17 cellular contexts compared by ENCODE assay signal in the genomic region with DNA sequence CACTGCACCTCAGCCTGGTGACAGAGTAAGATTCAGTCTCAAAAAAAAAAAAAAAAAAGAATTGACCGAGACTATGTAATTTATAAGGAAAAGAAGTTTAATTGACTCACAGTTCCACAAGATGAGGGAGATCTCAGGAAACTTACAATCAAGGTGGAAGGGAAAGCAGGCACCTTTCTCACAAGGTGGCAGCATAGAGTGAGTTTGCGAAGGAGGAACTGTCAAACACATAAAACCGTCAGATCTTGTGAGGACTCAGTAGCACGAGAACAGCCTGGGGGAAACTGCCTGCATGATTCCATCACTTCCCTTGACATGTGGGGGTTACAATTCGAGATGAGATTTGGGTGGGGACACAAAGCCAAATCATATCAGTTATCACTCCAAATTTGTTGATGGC.
DNase-seq lines count a peak whose midpoint lies in the region; ATAC-seq and TF ChIP-seq lines count a peak whose summit lies in the region.
"Had no signal": no experiment of that assay in that cellular context is flagged by ENCODE, and none has a peak within 500 bp of the region (broad histone marks: within the 10 kb centered on the region; RNA-seq: fewer than 3 reads in every experiment).

No MANE protein-coding gene starts in this region.

- no peaks in the 10 kb centered on the region for H3K79me2 ChIP-seq in DOHH2 (ENCODE audit: control insufficient read depth, low read length)
- H3K79me2 ChIP-seq in OCI-LY3 (ENCODE audit: low read length) = no peaks in the 10 kb centered on the region

- in situ Hi-C loops in gastrocnemius medialis (cut with MboI; ENCODE audit: low sequenced_read_pairs in 4 of 4) = no loop called here

- no peak overlapping the region for H3K27ac ChIP-seq in DOHH2 (ENCODE audit: low read depth, low read length)
- H3K27ac ChIP-seq in OCI-LY3 (ENCODE audit: low read length) = no peak overlapping the region
- H3K27ac ChIP-seq in gastrocnemius medialis = no peak overlapping the region
- H3K27ac ChIP-seq: stomach had no signal

- no peaks in the 10 kb centered on the region for H3K9me2 ChIP-seq in DOHH2 (replicated peaks; ENCODE audit: control insufficient read depth, low read length)

- no peak overlapping the region for H2AFZ ChIP-seq in OCI-LY3 (ENCODE audit: low read depth, low read length)

- ATAC-seq in GM18868 (IDR thresholded peaks at IDR 0.05; ENCODE audit: unreplicated experiment) (peak; percentile 49), gastrocnemius medialis (no peak), GM19467 (IDR thresholded peaks at IDR 0.05; ENCODE audit: unreplicated experiment) (no peak)

- intact Hi-C loops in gastrocnemius medialis (cut with DNase I; ENCODE audit: low total_unique reads) = no loop called here

- no peaks in the 10 kb centered on the region for H4K20me1 ChIP-seq in DOHH2 (ENCODE audit: control insufficient read depth, insufficient read depth, low read depth, low read length)
- H4K20me1 ChIP-seq in OCI-LY3 (ENCODE audit: insufficient read depth, low read length) = no peaks in the 10 kb centered on the region

- H3K36me3 ChIP-seq in DOHH2 (ENCODE audit: control insufficient read depth, low read length) = no peaks in the 10 kb centered on the region
- H3K36me3 ChIP-seq in OCI-LY3 (replicated peaks; ENCODE audit: low read depth, low read length) = no peaks in the 10 kb centered on the region
- H3K36me3 ChIP-seq in gastrocnemius medialis = no peaks in the 10 kb centered on the region
- H3K36me3 ChIP-seq: stomach had no signal

- no peak overlapping the region for H3K9ac ChIP-seq in OCI-LY3 (ENCODE audit: low read length)

- no peaks in the 10 kb centered on the region for H3F3A ChIP-seq in DOHH2 (ENCODE audit: control insufficient read depth, insufficient read depth)

- H3K27me3 ChIP-seq in DOHH2 (ENCODE audit: control insufficient read depth, low read length) (no peaks in the 10 kb centered on the region), OCI-LY3 (ENCODE audit: low read depth, low read length) (no peaks in the 10 kb centered on the region), gastrocnemius medialis (no peaks in the 10 kb centered on the region)
- H3K27me3 ChIP-seq: stomach had no signal

- no peak overlapping the region for H3K4me2 ChIP-seq in DOHH2 (ENCODE audit: low read length)
- H3K4me2 ChIP-seq in OCI-LY3 (ENCODE audit: low read length) = peak overlapping the region; percentile 55

- H3K4me1 ChIP-seq in DOHH2 (ENCODE audit: control insufficient read depth, low read length) (no peaks in the 10 kb centered on the region), OCI-LY3 (ENCODE audit: low read length) (peaks cover 4% of the 10 kb centered on the region; the same call in 1 of the 2 replicates), gastrocnemius medialis (no peaks in the 10 kb centered on the region)
- H3K4me1 ChIP-seq: stomach had no signal

- TF ChIP-seq POLR2A in gastrocnemius medialis (IDR thresholded peaks at IDR 0.05) = no peak

- H3K4me3 ChIP-seq in DOHH2 (ENCODE audit: low read length) (no peak overlapping the region), OCI-LY3 (ENCODE audit: low read length) (no peak overlapping the region), gastrocnemius medialis (no peak overlapping the region)
- H3K4me3 ChIP-seq: lung, stomach had no signal

- H3K9me3 ChIP-seq in DOHH2 (ENCODE audit: control insufficient read depth, insufficient read depth, low read length) = no peaks in the 10 kb centered on the region
- no peaks in the 10 kb centered on the region for H3K9me3 ChIP-seq in OCI-LY3 (ENCODE audit: insufficient read depth, low read length)
- H3K9me3 ChIP-seq in gastrocnemius medialis = no peaks in the 10 kb centered on the region

- DNase-seq in islet precursor cell (peak; percentile 60), COLO668 (lab: John Stamatoyannopoulos, UW; ENCODE audit: unreplicated experiment) (no peak), glomerular visceral epithelial cell (ENCODE audit: extremely low spot score) (no peak), gastrocnemius medialis (no peak)
- DNase-seq: amygdala; CD4-positive, CD25-positive, alpha-beta regulatory T cell; effector CD4-positive, alpha-beta T cell; NCI-H1105 treated with DMSO at 0.1 percent for 48 hours; NCI-H774; posterior cingulate gyrus; stimulated activated CD4-positive, alpha-beta T cell treated with anti-CD3 and anti-CD28 coated beads, Interleukin-4, amount 100 ng/mL, for 24 hours; stomach had no signal

- peak; percentile 44 for TF ChIP-seq CTCF in DOHH2 (IDR thresholded peaks at IDR 0.05; ENCODE audit: low read depth, low read length, poor library complexity, severe bottlenecking)
- TF ChIP-seq CTCF in OCI-LY3 (IDR thresholded peaks at IDR 0.05; ENCODE audit: low read depth, low read length) = peak; percentile 61
- no peak for TF ChIP-seq CTCF in gastrocnemius medialis (IDR thresholded peaks at IDR 0.05 in 4 of 5, conservative IDR thresholded peaks at IDR 0.05 in 1 of 5)

Comparison
In these comparisons a context has a peak if more than half of its experiments do, and no peak if none do; other contexts are left out.
1. CTCF ChIP-seq: peak in DOHH2 (single experiment) and OCI-LY3 (single experiment); none in gastrocnemius medialis (0 of 5).